In genomic region chr9:69180670-69181069, GRCh38 we compare ENCODE assay signal across 8 cellular contexts. TPM values are rescaled to one million over a fixed set of nuclear protein-coding genes. Genes with fewer than 3 reads are reported as not detected.
A peak's percentile ranks its signal among the peaks of the same experiment; 100 is the strongest.
DNase-seq lines count a peak whose midpoint lies in the region; ATAC-seq, FAIRE-seq and TF ChIP-seq lines count a peak whose summit lies in the region.

No MANE protein-coding gene starts in this region.

- H3K36me3 ChIP-seq in stomach smooth muscle (ENCODE audit: control insufficient read depth in 2 of 2, insufficient read depth in 2 of 2, low read length in 2 of 2): no peaks in the 10 kb centered on the region

- peak; percentile 47 for FAIRE-seq in GM19239 (lab: Jason Lieb, UNC)

- no peaks in the 10 kb centered on the region for H3K27me3 ChIP-seq in stomach smooth muscle (ENCODE audit: control insufficient read depth in 1 of 2, insufficient read depth in 2 of 2, low read length in 2 of 2)

- peak overlapping the region; percentile 31 for H3K27ac ChIP-seq in angular gyrus (ENCODE audit: low read depth, low read length)
- peak overlapping the region; percentile 85 for H3K27ac ChIP-seq in stomach smooth muscle (ENCODE audit: low read length)

- peaks cover 43% of the 10 kb centered on the region for H3K4me1 ChIP-seq in stomach smooth muscle (ENCODE audit: control insufficient read depth, insufficient read depth, low read length)

- ATAC-seq in HG02571 (IDR thresholded peaks at IDR 0.05; ENCODE audit: unreplicated experiment): no peak

- no peaks in the 10 kb centered on the region for H3K9me3 ChIP-seq in stomach smooth muscle (ENCODE audit: control insufficient read depth in 2 of 2, low read length in 2 of 2)

- H3K4me3 ChIP-seq in stomach smooth muscle (ENCODE audit: low read length in 2 of 2): no peak overlapping the region

- H3K9ac ChIP-seq in stomach smooth muscle (ENCODE audit: low read length in 2 of 2): no peak overlapping the region

- DNase-seq in GM19239 (ENCODE audit: insufficient read length, low spot score) (no peak), islet precursor cell (peak; percentile 82), NCI-H128 (lab: John Stamatoyannopoulos, UW; ENCODE audit: unreplicated experiment) (no peak), NCI-H526 (lab: John Stamatoyannopoulos, UW) (no peak)

TF ChIP-seq in PFSK-1, 5 proteins besides CTCF, POLR2A, EP300 and RAD21:
- TF ChIP-seq POLR2AphosphoS5 (IDR thresholded peaks at IDR 0.05; ENCODE audit: low read depth, low read length) (no peak), REST (IDR thresholded peaks at IDR 0.05; ENCODE audit: insufficient read depth in 1 of 2, low read depth in 2 of 2, low read length in 2 of 2) (peak in 1 of 2 experiments; percentile 50; a peak in 1 of 4 replicates), FOXP2 (optimal IDR thresholded peaks at IDR 0.05; ENCODE audit: borderline replicate concordance, extremely low read depth, extremely low read length, insufficient read depth) (no peak), SIN3A (IDR thresholded peaks at IDR 0.05; ENCODE audit: borderline replicate concordance, insufficient read depth, low read length) (peak; percentile 80; the same call in 1 of the 2 replicates), TAF1 (IDR thresholded peaks at IDR 0.05; ENCODE audit: borderline replicate concordance, insufficient read depth, low read length) (no peak)

RNA-seq across cellular contexts. Expression of gene TJP2, which starts 6.6 kb away (rescaled TPM):
- 7.2 TPM for polyA plus RNA-seq in PFSK-1 (2012; ENCODE audit: insufficient read length, low read depth)
